30 cellular contexts compared by ENCODE assay signal in the genomic region with DNA sequence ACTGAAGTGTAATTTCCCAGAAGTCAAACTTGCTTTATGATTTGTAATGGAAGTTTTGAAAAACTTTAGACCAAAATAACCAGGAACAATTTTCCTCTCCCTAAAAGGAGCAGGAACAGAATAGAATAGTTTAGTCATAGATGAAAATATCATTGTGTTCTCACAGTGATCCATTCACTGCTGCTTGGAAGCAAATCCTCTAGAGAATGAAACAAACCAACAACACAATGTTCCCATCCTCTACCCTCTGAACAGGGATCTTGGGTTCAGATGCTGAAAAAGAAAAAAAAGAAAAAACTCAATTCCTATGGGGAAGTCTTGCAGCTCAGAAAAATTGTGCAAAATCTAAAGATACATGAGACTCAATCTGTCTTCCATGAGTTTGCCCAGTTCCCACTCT. TPM values are rescaled to one million over a fixed set of nuclear protein-coding genes. Genes with fewer than 3 reads are reported as not detected.
DNase-seq lines count a peak whose midpoint lies in the region; ATAC-seq and TF ChIP-seq lines count a peak whose summit lies in the region.
"Had no signal": no experiment of that assay in that cellular context is flagged by ENCODE, and none has a peak within 500 bp of the region (broad histone marks: within the 10 kb centered on the region; RNA-seq: fewer than 3 reads in every experiment).

No MANE protein-coding gene starts in this region.

- TF ChIP-seq EP300 in stomach (IDR thresholded peaks at IDR 0.05) = no peak

- H3K27ac ChIP-seq in stomach = peak overlapping the region in 4 of 5 donors; percentile 22 to 66 (median 34)
- H3K27ac ChIP-seq: 22Rv1, brain microvascular endothelial cell had no signal

- no peak overlapping the region for H3K4me3 ChIP-seq in stomach
- H3K4me3 ChIP-seq: HAP-1 had no signal

- H3K9me3 ChIP-seq in stomach = no peaks in the 10 kb centered on the region
- H3K9me3 ChIP-seq: HAP-1 had no signal

- ATAC-seq in Right ventricle myocardium inferior (peak; percentile 97), GM21825 (IDR thresholded peaks at IDR 0.05; ENCODE audit: unreplicated experiment) (no peak), GM21360 (IDR thresholded peaks at IDR 0.05; ENCODE audit: unreplicated experiment) (no peak)
- ATAC-seq: stimulated activated memory B cell treated with anti-CD40 and anti-IgM and Interleukin-4, amounts not matched to agents 10 μg/mL and 1 μg/mL and 100 μg/mL, for 72 hours; WTC11 had no signal

- TF ChIP-seq POLR2A in stomach (IDR thresholded peaks at IDR 0.05) = no peak

- no peaks in the 10 kb centered on the region for H3K27me3 ChIP-seq in stomach
- H3K27me3 ChIP-seq: brain microvascular endothelial cell had no signal

- no peak for TF ChIP-seq CTCF in stomach (IDR thresholded peaks at IDR 0.05)

- intact Hi-C loops in Right ventricle myocardium inferior (cut with DNase I) (no loop called here), cardiac septum (cut with DNase I) (no loop called here), stomach (cut with DNase I; ENCODE audit: low total_unique reads) (no loop called here)

- H3K36me3 ChIP-seq in stomach = no peaks in the 10 kb centered on the region
- H3K36me3 ChIP-seq: brain microvascular endothelial cell, HAP-1 had no signal

- no peak for DNase-seq in Right ventricle myocardium inferior (ENCODE audit: missing footprints)
- no peak for DNase-seq in cardiac septum (ENCODE audit: low spot score)
- peak; percentile 39 for DNase-seq in midbrain (lab: John Stamatoyannopoulos, UW)
- no peak for DNase-seq in stomach
- no peak for DNase-seq in DMS53 (lab: John Stamatoyannopoulos, UW)
- DNase-seq in T-helper 2 cell = no peak
- DNase-seq: activated CD4-positive, alpha-beta T cell treated with anti-CD3 and anti-CD28 coated beads, Interleukin-2, amount 50 U/mL, for 48 hours; activated CD8-positive, alpha-beta memory T cell treated with anti-CD3 and anti-CD28 coated beads, Interleukin-2, amount 50 U/mL, for 48 hours; brain microvascular endothelial cell; CD4-positive, alpha-beta memory T cell; effector memory CD4-positive, alpha-beta T cell; erythroblast; foreskin melanocyte; IMR-90; kidney; NCI-H1092 treated with DMSO at 0.1 percent for 48 hours; NCI-H1930; NCI-H446; NCI-H82; stimulated activated CD4-positive, alpha-beta T cell treated with anti-CD3 and anti-CD28 coated beads, Interleukin-4, amount 100 ng/mL, for 1 hour; T-helper 9 cell; trophoblast cell had no signal

- H3K4me1 ChIP-seq in stomach = no peaks in the 10 kb centered on the region
- H3K4me1 ChIP-seq: HAP-1 had no signal

RNA-seq across cellular contexts. Expression of a gene that starts 12.2 kb away (rescaled TPM):
- not detected for total RNA-seq in Right ventricle myocardium inferior
- not detected for total RNA-seq in cardiac septum
- total RNA-seq in stomach = not detected
- not detected for polyA plus RNA-seq in stomach
- total RNA-seq: CD4-positive, alpha-beta memory T cell; IMR-90; kidney; lung microvascular endothelial cell; pulmonary artery endothelial cell; WTC11 had no signal
- polyA plus RNA-seq: CD4-positive, alpha-beta memory T cell; IMR-90 had no signal

RNA-seq across cellular contexts. Expression of a gene that starts 29.6 kb away (rescaled TPM):
- not detected for total RNA-seq in Right ventricle myocardium inferior
- not detected for total RNA-seq in cardiac septum
- total RNA-seq in stomach = not detected
- not detected for polyA plus RNA-seq in stomach
- total RNA-seq: CD4-positive, alpha-beta memory T cell; IMR-90; kidney; lung microvascular endothelial cell; pulmonary artery endothelial cell had no signal
- polyA plus RNA-seq: CD4-positive, alpha-beta memory T cell; IMR-90 had no signal
